In genomic region chr12:120317258-120318105, GRCh38 we compare ENCODE assay signal across 1 cellular context.
TF ChIP-seq lines count a peak whose summit lies in the region.

No MANE protein-coding gene starts in this region.

TF ChIP-seq in K562, 482 proteins besides CTCF, POLR2A, EP300 and RAD21 (continued from another document and continues in another):
- no peak for TF ChIP-seq ZNF609 (CRISPR knock-in tag; IDR thresholded peaks at IDR 0.05; ENCODE audit: borderline replicate concordance)
- TF ChIP-seq PHB (CRISPR knock-in tag; IDR thresholded peaks at IDR 0.05): no peak
- no peak for TF ChIP-seq ZNF277 (CRISPR knock-in tag; IDR thresholded peaks at IDR 0.05; ENCODE audit: borderline replicate concordance)
- 0 out of 2 replicates have a peak, but pooled peaks have one; percentile 3 for TF ChIP-seq THRB (CRISPR knock-in tag; conservative IDR thresholded peaks at IDR 0.05)
- no peak for TF ChIP-seq RBM34 (IDR thresholded peaks at IDR 0.05; ENCODE audit: borderline replicate concordance, insufficient read depth, low read length)
- no peak for TF ChIP-seq ZNF282 (CRISPR knock-in tag; IDR thresholded peaks at IDR 0.05)
- TF ChIP-seq RCOR1 (IDR thresholded peaks at IDR 0.05; ENCODE audit: borderline replicate concordance in 1 of 2, low read depth in 2 of 2, low read length in 2 of 2): no peak
- TF ChIP-seq MTF1 (CRISPR knock-in tag; IDR thresholded peaks at IDR 0.05; ENCODE audit: borderline replicate concordance): no peak
- no peak for TF ChIP-seq SIRT6 (IDR thresholded peaks at IDR 0.05; ENCODE audit: low read depth, low read length)
- TF ChIP-seq ZHX1 (conservative IDR thresholded peaks at IDR 0.05; ENCODE audit: low read length): no peak
- 0 out of 4 replicates have a peak, but pooled peaks of 1 of the 2 experiments have one; percentile 43 for TF ChIP-seq ZMIZ1 (IDR thresholded peaks at IDR 0.05; ENCODE audit: low read depth in 2 of 2, low read length in 2 of 2)
- peak; percentile 85 for TF ChIP-seq KDM5B (IDR thresholded peaks at IDR 0.05; ENCODE audit: insufficient replicate concordance, low read depth, low read length)
- TF ChIP-seq SIN3A (IDR thresholded peaks at IDR 0.05; ENCODE audit: borderline replicate concordance in 2 of 2, control insufficient read depth in 1 of 2, low read depth in 2 of 2, low read length in 2 of 2): peak; percentile 82 to 83; a peak in 2 of 4 replicates
- no peak for TF ChIP-seq RBM39 (optimal IDR thresholded peaks at IDR 0.05; ENCODE audit: low read depth, low read length)
- no peak for TF ChIP-seq MTA2 (IDR thresholded peaks at IDR 0.05; ENCODE audit: low read depth)
- peak; percentile 100 for TF ChIP-seq FOXK2 (conservative IDR thresholded peaks at IDR 0.05 in 1 of 2, IDR thresholded peaks at IDR 0.05 in 1 of 2; ENCODE audit: low read depth in 2 of 2)
- no peak for TF ChIP-seq ZBTB33 (CRISPR knock-in tag; IDR thresholded peaks at IDR 0.05)
- TF ChIP-seq MYBL2 (IDR thresholded peaks at IDR 0.05; ENCODE audit: low read depth): no peak
- no peak for TF ChIP-seq MYBL2 (CRISPR knock-in tag; IDR thresholded peaks at IDR 0.05; ENCODE audit: borderline replicate concordance)
- peak; percentile 71; the same call in 1 of the 2 replicates for TF ChIP-seq MXI1 (IDR thresholded peaks at IDR 0.05; ENCODE audit: low read depth, low read length)
- TF ChIP-seq TRIM28 (IDR thresholded peaks at IDR 0.05): no peak
- TF ChIP-seq ATF3 (IDR thresholded peaks at IDR 0.05): peak; percentile 96
- no peak; the same call in 1 of the 2 replicates for TF ChIP-seq ATF3 (CRISPR knock-in tag; conservative IDR thresholded peaks at IDR 0.05)
- no peak for TF ChIP-seq ZKSCAN3 (CRISPR knock-in tag; IDR thresholded peaks at IDR 0.05)
- TF ChIP-seq KAT8 (IDR thresholded peaks at IDR 0.05; ENCODE audit: low read depth): no peak
- no peak for TF ChIP-seq MBD1 (CRISPR knock-in tag; IDR thresholded peaks at IDR 0.05)
- no peak for TF ChIP-seq HNRNPUL1 (IDR thresholded peaks at IDR 0.05; ENCODE audit: low read length)
- TF ChIP-seq CSDE1 (IDR thresholded peaks at IDR 0.05): no peak
- no peak for TF ChIP-seq ZNF551 (CRISPR knock-in tag; IDR thresholded peaks at IDR 0.05)
- TF ChIP-seq USF1 (CRISPR knock-in tag; IDR thresholded peaks at IDR 0.05): peak; percentile 100
- TF ChIP-seq THAP12 (CRISPR knock-in tag; IDR thresholded peaks at IDR 0.05): no peak; the same call in none of the 2 replicates
- TF ChIP-seq MAFG (tag; conservative IDR thresholded peaks at IDR 0.05): no peak
- no peak for TF ChIP-seq ZNF79 (CRISPR knock-in tag; IDR thresholded peaks at IDR 0.05; ENCODE audit: low read depth)
